In the genomic region with DNA sequence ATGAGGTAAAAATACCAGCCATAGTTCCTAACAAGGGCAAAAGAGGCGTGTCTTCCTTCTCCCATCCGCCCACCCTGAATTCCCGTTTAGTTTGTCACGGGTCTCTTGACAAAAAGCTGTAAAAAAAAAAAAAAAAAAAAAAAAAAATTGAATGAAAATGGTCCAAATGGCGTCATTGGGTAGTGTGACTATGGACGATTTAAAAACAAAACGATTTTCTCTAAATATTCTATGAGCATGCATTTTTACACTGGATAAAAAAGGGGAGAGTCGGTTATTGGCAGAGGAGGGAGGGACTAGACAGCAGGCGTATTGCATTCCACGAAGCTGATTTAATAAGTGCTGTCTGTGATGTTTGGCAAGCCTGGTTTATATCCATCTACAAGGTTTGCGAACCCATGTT, we compare ENCODE assay signal across 8 cellular contexts.
DNase-seq lines count a peak whose midpoint lies in the region; ATAC-seq, FAIRE-seq and TF ChIP-seq lines count a peak whose summit lies in the region.

FAM133A (plus strand) TSS at position 338 of the 403 bp plus-strand sequence. CDS start 35,214 bp downstream, outside the sequence.

- peak within 1 kb of the TSS; percentile 86 for H3K4me3 Mint-ChIP-seq in stimulated activated naive CD8-positive, alpha-beta T cell treated with anti-CD3 and anti-CD28 coated beads, Interleukin-15, Interleukin-2, amounts not matched to agents 100 ng/mL and 50 ng/mL, for 24 hours
- peak within 1 kb of the TSS; percentile 92 for H3K4me3 Mint-ChIP-seq in T-helper 2 cell treated with Interferon-gamma antibody and Interleukin-4, amounts not matched to agents 5 μg/mL and 100 μg/mL, for 36 hours

- peaks cover 18% of the 10 kb centered on the region for H3K4me1 Mint-ChIP-seq in stimulated activated naive CD8-positive, alpha-beta T cell treated with anti-CD3 and anti-CD28 coated beads, Interleukin-15, Interleukin-2, amounts not matched to agents 100 ng/mL and 50 ng/mL, for 24 hours (ENCODE audit: low read depth)
- H3K4me1 Mint-ChIP-seq in T-helper 2 cell treated with Interferon-gamma antibody and Interleukin-4, amounts not matched to agents 5 μg/mL and 100 μg/mL, for 36 hours (ENCODE audit: low read depth): peaks cover 3% of the 10 kb centered on the region

- no peak for TF ChIP-seq CTCF in fibroblast of mammary gland (conservative IDR thresholded peaks at IDR 0.05; ENCODE audit: control insufficient read depth, insufficient read depth, low read depth, low read length)

- H3K36me3 Mint-ChIP-seq in stimulated activated naive CD8-positive, alpha-beta T cell treated with anti-CD3 and anti-CD28 coated beads, Interleukin-15, Interleukin-2, amounts not matched to agents 100 ng/mL and 50 ng/mL, for 24 hours (ENCODE audit: low read depth): no peaks in the 10 kb centered on the region
- H3K36me3 Mint-ChIP-seq in T-helper 2 cell treated with Interferon-gamma antibody and Interleukin-4, amounts not matched to agents 5 μg/mL and 100 μg/mL, for 36 hours (ENCODE audit: low read depth): no peaks in the 10 kb centered on the region

- no peak for DNase-seq in stimulated activated naive CD8-positive, alpha-beta T cell treated with anti-CD3 and anti-CD28 coated beads, Interleukin-15, Interleukin-2, amounts not matched to agents 100 U/mL and 50 U/mL, for 24 hours
- no peak for DNase-seq in T-helper 2 cell treated with Interferon-gamma antibody and Interleukin-4, amounts not matched to agents 5 μg/mL and 100 μg/mL, for 36 hours (ENCODE audit: low spot score)
- DNase-seq in fibroblast of mammary gland (ENCODE audit: low read depth) (peak; percentile 61), non-pigmented ciliary epithelial cell (ENCODE audit: low read depth) (peak; percentile 11), KG1 (lab: John Stamatoyannopoulos, UW) (no peak), GM19239 (ENCODE audit: insufficient read length, low spot score) (no peak)
- no peak for DNase-seq in stimulated activated CD4-positive, alpha-beta T cell treated with anti-CD3 and anti-CD28 coated beads, Interleukin-15, amount 100 ng/mL, for 24 hours

- no peak for FAIRE-seq in GM19239 (lab: Jason Lieb, UNC)

- H3K9me3 Mint-ChIP-seq in stimulated activated naive CD8-positive, alpha-beta T cell treated with anti-CD3 and anti-CD28 coated beads, Interleukin-15, Interleukin-2, amounts not matched to agents 100 ng/mL and 50 ng/mL, for 24 hours: no peaks in the 10 kb centered on the region
- H3K9me3 Mint-ChIP-seq in T-helper 2 cell treated with Interferon-gamma antibody and Interleukin-4, amounts not matched to agents 5 μg/mL and 100 μg/mL, for 36 hours: no peaks in the 10 kb centered on the region

- peak within 1 kb of the TSS; percentile 63 for H3K4me3 ChIP-seq in fibroblast of mammary gland (ENCODE audit: control insufficient read depth, low read depth, low read length)

- peak within 1 kb of the TSS; percentile 41 for H3K27ac Mint-ChIP-seq in stimulated activated naive CD8-positive, alpha-beta T cell treated with anti-CD3 and anti-CD28 coated beads, Interleukin-15, Interleukin-2, amounts not matched to agents 100 ng/mL and 50 ng/mL, for 24 hours
- peak within 1 kb of the TSS; percentile 83 for H3K27ac Mint-ChIP-seq in T-helper 2 cell treated with Interferon-gamma antibody and Interleukin-4, amounts not matched to agents 5 μg/mL and 100 μg/mL, for 36 hours

- ATAC-seq in stimulated activated naive CD8-positive, alpha-beta T cell treated with anti-CD3 and anti-CD28 coated beads, Interleukin-15, Interleukin-2, amounts not matched to agents 100 U/mL and 50 U/mL, for 24 hours: no peak

- peaks cover 4% of the 10 kb centered on the region for H3K27me3 Mint-ChIP-seq in stimulated activated naive CD8-positive, alpha-beta T cell treated with anti-CD3 and anti-CD28 coated beads, Interleukin-15, Interleukin-2, amounts not matched to agents 100 ng/mL and 50 ng/mL, for 24 hours
- no peaks in the 10 kb centered on the region for H3K27me3 Mint-ChIP-seq in T-helper 2 cell treated with Interferon-gamma antibody and Interleukin-4, amounts not matched to agents 5 μg/mL and 100 μg/mL, for 36 hours (ENCODE audit: low read depth)

Comparison
In these comparisons a context has a peak if more than half of its experiments do, and no peak if none do; other contexts are left out.
1. DNase-seq: peak in fibroblast of mammary gland (single experiment) and non-pigmented ciliary epithelial cell (single experiment); none in stimulated activated naive CD8-positive, alpha-beta T cell treated with anti-CD3 and anti-CD28 coated beads, Interleukin-15, Interleukin-2, amounts not matched to agents 100 U/mL and 50 U/mL, for 24 hours (single experiment), T-helper 2 cell treated with Interferon-gamma antibody and Interleukin-4, amounts not matched to agents 5 μg/mL and 100 μg/mL, for 36 hours (single experiment), KG1 (single experiment), stimulated activated CD4-positive, alpha-beta T cell treated with anti-CD3 and anti-CD28 coated beads, Interleukin-15, amount 100 ng/mL, for 24 hours (single experiment) and GM19239 (single experiment).